ENCODE assay signal across 8 cellular contexts in genomic region chr6:3118353-3119039, GRCh38. TPM values are rescaled to one million over a fixed set of nuclear protein-coding genes. Genes with fewer than 3 reads are reported as not detected.
DNase-seq lines count a peak whose midpoint lies in the region; ATAC-seq, FAIRE-seq and TF ChIP-seq lines count a peak whose summit lies in the region.

TSS of gene BPHL (plus strand) at chr6:3118711. CDS start at chr6:3118741, 30 bp downstream.

- H3K4me1 ChIP-seq in iPS DF 6.9 (ENCODE audit: control insufficient read depth, insufficient read depth, low read length) (no peaks in the 10 kb centered on the region), gastrocnemius medialis (peaks cover 13 to 14% of the 10 kb centered on the region in 2 donors)

- intact Hi-C loops in gastrocnemius medialis (cut with DNase I; ENCODE audit: low total_unique reads), result loop anchor here (2.0 to 5.0 kb wide), 4 partner anchors 38 to 140 kb away; partner anchors contain the start of genes NQO2, PSMG4, RIPK1 and TUBB2A

- H3K27me3 ChIP-seq in brain microvascular endothelial cell (replicated peaks) (no peaks in the 10 kb centered on the region), iPS DF 6.9 (ENCODE audit: control insufficient read depth, insufficient read depth, low read length) (no peaks in the 10 kb centered on the region), gastrocnemius medialis (no peaks in the 10 kb centered on the region)

- WGBS in iPS DF 6.9 (ENCODE audit: insufficient coverage, insufficient read length), result no CpG with 5 or more reads among the region's 89 CpGs

- in situ Hi-C loops in brain microvascular endothelial cell (cut with HindIII; ENCODE audit: low pct_ligation_motif_present, low sequenced_read_pairs) (no loop called here), gastrocnemius medialis (cut with MboI; ENCODE audit: low sequenced_read_pairs in 4 of 4) (loop anchor here in 1 of 4 donors (25.0 kb wide), 2 partner anchors 619 to 894 kb away; a partner anchor contains a TSS)

- TF ChIP-seq CTCF in brain microvascular endothelial cell (IDR thresholded peaks at IDR 0.05; ENCODE audit: low read depth, low read length, missing control alignments), result no peak
- no peak for TF ChIP-seq CTCF in gastrocnemius medialis (IDR thresholded peaks at IDR 0.05 in 4 of 5, conservative IDR thresholded peaks at IDR 0.05 in 1 of 5)

- no peaks in the 10 kb centered on the region for H3K9me3 ChIP-seq in iPS DF 6.9 (ENCODE audit: control insufficient read depth, insufficient read depth, low read length)
- no peaks in the 10 kb centered on the region for H3K9me3 ChIP-seq in gastrocnemius medialis

- DNase-seq in NCI-H2107 treated with DMSO at 0.1 percent for 48 hours (lab: John Stamatoyannopoulos, UW; ENCODE audit: unreplicated experiment) (peak; percentile 50), UCSD-AML1 (lab: John Stamatoyannopoulos, UW; ENCODE audit: unreplicated experiment) (peak; percentile 96), brain microvascular endothelial cell (peak; percentile 89), iPS DF 6.9 (ENCODE audit: low read depth, low spot score) (peak; percentile 82), gastrocnemius medialis (peak; percentile 95 to 96)

- H3K27ac ChIP-seq in brain microvascular endothelial cell (peak within 1 kb of the TSS; percentile 99), iPS DF 6.9 (ENCODE audit: low read length) (no peak within 1 kb of the TSS), gastrocnemius medialis (peak within 1 kb of the TSS; percentile 90 to 97 (median 96))

- TF ChIP-seq POLR2A in gastrocnemius medialis (IDR thresholded peaks at IDR 0.05), result peak; percentile 76

- H3K4me3 ChIP-seq in brain microvascular endothelial cell (ENCODE audit: low read depth, low read length), result peak within 1 kb of the TSS; percentile 91
- H3K4me3 ChIP-seq in iPS DF 6.9 (ENCODE audit: low read length), result peak within 1 kb of the TSS; percentile 63
- H3K4me3 ChIP-seq in gastrocnemius medialis, result peak within 1 kb of the TSS; percentile 78 to 90 (median 82)

- H3K36me3 ChIP-seq in brain microvascular endothelial cell (replicated peaks), result peaks cover 4% of the 10 kb centered on the region
- H3K36me3 ChIP-seq in iPS DF 6.9 (ENCODE audit: control insufficient read depth, insufficient read depth, low read length), result no peaks in the 10 kb centered on the region
- peaks cover 0 to 9% of the 10 kb centered on the region in 2 donors for H3K36me3 ChIP-seq in gastrocnemius medialis

- FAIRE-seq in A204.1 (lab: Jason Lieb, UNC), result peak; percentile 51

- peak; percentile 63 for ATAC-seq in GM18858 (IDR thresholded peaks at IDR 0.05; ENCODE audit: unreplicated experiment)
- peak; percentile 92 for ATAC-seq in HG03066 (IDR thresholded peaks at IDR 0.05; ENCODE audit: low read depth, unreplicated experiment)
- ATAC-seq in gastrocnemius medialis, result peak; percentile 96

RNA-seq across cellular contexts. Expression of gene BPHL, which starts in this region (rescaled TPM):
- total RNA-seq in gastrocnemius medialis, result 1 to 10 TPM; 4.7 to 8.7 (median 5.8) TPM
